In the genomic region with DNA sequence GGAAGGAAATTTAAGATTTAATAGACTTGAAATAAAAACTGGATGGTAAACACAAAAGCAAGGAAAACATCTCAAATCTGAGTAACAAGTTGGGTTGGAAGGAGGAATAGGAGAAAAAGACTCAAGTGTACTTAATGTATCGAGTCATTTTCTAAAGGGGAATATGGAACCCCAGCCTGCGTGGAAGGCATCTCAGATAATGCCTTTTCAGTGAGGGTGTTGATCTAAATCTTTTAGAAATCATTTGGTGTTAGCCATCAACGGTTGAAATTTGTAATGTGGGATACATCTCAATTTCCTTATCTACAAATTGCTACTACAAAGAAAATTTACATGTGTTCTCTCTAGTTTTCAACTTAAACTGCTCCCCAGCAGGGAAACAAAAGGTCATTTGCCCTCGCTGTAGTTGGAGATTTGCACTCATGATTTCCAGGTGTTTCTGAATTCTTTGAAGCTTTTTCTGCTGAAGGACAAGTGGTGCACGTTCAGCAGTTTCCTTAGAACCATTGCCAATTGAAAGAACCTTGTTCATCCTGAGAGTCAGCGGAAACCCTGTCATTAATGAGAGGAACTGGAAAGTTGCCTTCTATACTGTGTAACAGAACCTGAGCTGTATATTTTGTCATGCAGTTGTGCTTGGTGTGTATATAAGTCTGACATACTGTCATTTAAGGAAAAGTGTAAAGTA, we compare ENCODE assay signal across 10 cellular contexts. TPM values are rescaled to one million over a fixed set of nuclear protein-coding genes. Genes with fewer than 3 reads are reported as not detected.
A peak's percentile ranks its signal among the peaks of the same experiment; 100 is the strongest.
DNase-seq lines count a peak whose midpoint lies in the region; TF ChIP-seq lines count a peak whose summit lies in the region.
"Had no signal": no experiment of that assay in that cellular context is flagged by ENCODE, and none has a peak within 500 bp of the region (broad histone marks: within the 10 kb centered on the region; RNA-seq: fewer than 3 reads in every experiment).

No MANE protein-coding gene starts in this region.

- peak overlapping the region; percentile 65 for H3K27ac Mint-ChIP-seq in activated naive CD4-positive, alpha-beta T cell treated with anti-CD3 and anti-CD28 coated beads, Interleukin-2, amount 50 U/mL, for 24 hours
- peak overlapping the region; percentile 99 for H3K27ac Mint-ChIP-seq in activated CD4-positive, alpha-beta memory T cell treated with anti-CD3 and anti-CD28 coated beads, Interleukin-2, amount 10 ng/mL, durations not matched to agents 7 days and 5 days
- H3K27ac Mint-ChIP-seq in glutamatergic neuron (ENCODE audit: unreplicated experiment): peak overlapping the region; percentile 88

- no peaks in the 10 kb centered on the region for H3K9me3 Mint-ChIP-seq in activated naive CD4-positive, alpha-beta T cell treated with anti-CD3 and anti-CD28 coated beads, Interleukin-2, amount 50 U/mL, for 24 hours
- no peaks in the 10 kb centered on the region for H3K9me3 Mint-ChIP-seq in activated CD4-positive, alpha-beta memory T cell treated with anti-CD3 and anti-CD28 coated beads, Interleukin-2, amount 10 ng/mL, durations not matched to agents 7 days and 5 days
- peaks cover 6% of the 10 kb centered on the region for H3K9me3 Mint-ChIP-seq in glutamatergic neuron (ENCODE audit: unreplicated experiment)

- H3K27ac ChIP-seq in subcutaneous abdominal adipose tissue (ENCODE audit: low read depth, low read length): peak overlapping the region; percentile 90

- peak overlapping the region; percentile 97 for H3K4me3 Mint-ChIP-seq in activated naive CD4-positive, alpha-beta T cell treated with anti-CD3 and anti-CD28 coated beads, Interleukin-2, amount 50 U/mL, for 24 hours
- peak overlapping the region; percentile 100 for H3K4me3 Mint-ChIP-seq in activated CD4-positive, alpha-beta memory T cell treated with anti-CD3 and anti-CD28 coated beads, Interleukin-2, amount 10 ng/mL, durations not matched to agents 7 days and 5 days
- peak overlapping the region; percentile 93 for H3K4me3 Mint-ChIP-seq in glutamatergic neuron (ENCODE audit: unreplicated experiment)

- peaks cover 45% of the 10 kb centered on the region for H3K4me1 Mint-ChIP-seq in activated naive CD4-positive, alpha-beta T cell treated with anti-CD3 and anti-CD28 coated beads, Interleukin-2, amount 50 U/mL, for 24 hours
- peaks cover 46% of the 10 kb centered on the region for H3K4me1 Mint-ChIP-seq in activated CD4-positive, alpha-beta memory T cell treated with anti-CD3 and anti-CD28 coated beads, Interleukin-2, amount 10 ng/mL, durations not matched to agents 7 days and 5 days
- peaks cover 18% of the 10 kb centered on the region for H3K4me1 Mint-ChIP-seq in glutamatergic neuron (ENCODE audit: low read depth, unreplicated experiment)

- H3K9me3 ChIP-seq in subcutaneous abdominal adipose tissue (ENCODE audit: control insufficient read depth in 5 of 5, low read length in 5 of 5): no peaks in the 10 kb centered on the region

- peaks cover 29 to 52% (median 49%) of the 10 kb centered on the region in 5 donors for H3K36me3 ChIP-seq in subcutaneous abdominal adipose tissue (ENCODE audit: control insufficient read depth in 5 of 5, insufficient read depth in 5 of 5, low read length in 5 of 5)

- DNase-seq in activated naive CD4-positive, alpha-beta T cell treated with anti-CD3 and anti-CD28 coated beads, Interleukin-2, amount 50 U/mL, for 16 hours: no peak
- no peak for DNase-seq in activated CD4-positive, alpha-beta memory T cell treated with anti-CD3 and anti-CD28 coated beads, Interleukin-2, amount 10 ng/mL, durations not matched to agents 7 days and 5 days
- DNase-seq in glutamatergic neuron (no peak), occipital lobe (lab: John Stamatoyannopoulos, UW) (no peak), dedifferentiated amniotic fluid mesenchymal stem cell (ENCODE audit: extremely low spot score) (no peak), GF-D8 (lab: John Stamatoyannopoulos, UW) (no peak)
- DNase-seq: activated CD4-positive, CD25-positive, alpha-beta regulatory T cell; KBM-7 had no signal

- peaks cover 27% of the 10 kb centered on the region for H3K36me3 Mint-ChIP-seq in activated naive CD4-positive, alpha-beta T cell treated with anti-CD3 and anti-CD28 coated beads, Interleukin-2, amount 50 U/mL, for 24 hours
- H3K36me3 Mint-ChIP-seq in activated CD4-positive, alpha-beta memory T cell treated with anti-CD3 and anti-CD28 coated beads, Interleukin-2, amount 10 ng/mL, durations not matched to agents 7 days and 5 days (ENCODE audit: low read depth): peaks cover 57% of the 10 kb centered on the region
- H3K36me3 Mint-ChIP-seq in glutamatergic neuron (ENCODE audit: unreplicated experiment): no peaks in the 10 kb centered on the region

- H3K4me1 ChIP-seq in subcutaneous abdominal adipose tissue (ENCODE audit: control insufficient read depth in 5 of 5, insufficient read depth in 5 of 5, low read length in 5 of 5): peaks cover 10 to 25% (median 23%) of the 10 kb centered on the region in 5 donors

- no peaks in the 10 kb centered on the region for H3K27me3 ChIP-seq in subcutaneous abdominal adipose tissue (ENCODE audit: control insufficient read depth in 5 of 5, insufficient read depth in 4 of 5, low read length in 5 of 5)

- H3K4me3 ChIP-seq in subcutaneous abdominal adipose tissue (ENCODE audit: low read depth in 1 of 5, low read length in 5 of 5): peak overlapping the region in 1 of 5 donors; percentile 12

- H3K9ac ChIP-seq in subcutaneous abdominal adipose tissue (ENCODE audit: low read length in 5 of 5): peak overlapping the region in 3 of 5 donors; percentile 83 to 96 (median 91)

- POLR2A ChIA-PET in activated CD4-positive, alpha-beta memory T cell treated with anti-CD3 and anti-CD28 coated beads, Interleukin-2, amount 10 ng/mL, durations not matched to agents 7 days and 5 days (lab: Charles Lee): interaction anchor here (0.7 to 16.7 kb wide), 8 partner anchors 9 to 133 kb away, joined by 3 to 281 read pairs (median 4); a partner anchor contains a TSS

- CTCF ChIA-PET in activated CD4-positive, alpha-beta memory T cell treated with anti-CD3 and anti-CD28 coated beads, Interleukin-2, amount 10 ng/mL, durations not matched to agents 7 days and 5 days (lab: Charles Lee): interaction anchor here (1.5 to 4.0 kb wide), 4 partner anchors 21 to 133 kb away, joined by 6 to 34 read pairs (median 6); a partner anchor contains a TSS

- no peak for TF ChIP-seq CTCF in glutamatergic neuron (IDR thresholded peaks at IDR 0.05; ENCODE audit: partially characterized antibody, unreplicated experiment)

- H3K27me3 Mint-ChIP-seq in activated naive CD4-positive, alpha-beta T cell treated with anti-CD3 and anti-CD28 coated beads, Interleukin-2, amount 50 U/mL, for 24 hours: no peaks in the 10 kb centered on the region
- no peaks in the 10 kb centered on the region for H3K27me3 Mint-ChIP-seq in activated CD4-positive, alpha-beta memory T cell treated with anti-CD3 and anti-CD28 coated beads, Interleukin-2, amount 10 ng/mL, durations not matched to agents 7 days and 5 days
- H3K27me3 Mint-ChIP-seq in glutamatergic neuron (ENCODE audit: unreplicated experiment): peaks cover 9% of the 10 kb centered on the region

RNA-seq across cellular contexts. Expression of a gene that starts 2.2 kb away (rescaled TPM):
- total RNA-seq in activated CD4-positive, alpha-beta memory T cell treated with anti-CD3 and anti-CD28 coated beads, Interleukin-2, amount 10 ng/mL, durations not matched to agents 7 days and 5 days: 100 to 1,000 TPM; 738 to 756 TPM
- total RNA-seq in glutamatergic neuron (ENCODE audit: unreplicated experiment): 1,170 TPM
- total RNA-seq in occipital lobe: 181 TPM

RNA-seq across cellular contexts. Expression of a gene that starts 12.6 kb away (rescaled TPM):
- total RNA-seq in activated CD4-positive, alpha-beta memory T cell treated with anti-CD3 and anti-CD28 coated beads, Interleukin-2, amount 10 ng/mL, durations not matched to agents 7 days and 5 days: 100 to 1,000 TPM; 242 to 246 TPM
- 105 TPM for total RNA-seq in glutamatergic neuron (ENCODE audit: unreplicated experiment)
- total RNA-seq in occipital lobe: 5.9 TPM

RNA-seq across cellular contexts. Expression of a gene that starts 30.4 kb away (rescaled TPM):
- not detected for total RNA-seq in activated CD4-positive, alpha-beta memory T cell treated with anti-CD3 and anti-CD28 coated beads, Interleukin-2, amount 10 ng/mL, durations not matched to agents 7 days and 5 days
- total RNA-seq in glutamatergic neuron (ENCODE audit: unreplicated experiment): not detected
- not detected for total RNA-seq in occipital lobe

RNA-seq across cellular contexts. Expression of a gene that starts 45.2 kb away (rescaled TPM):
- 10 to 100 TPM; 24.8 to 25.7 TPM for total RNA-seq in activated CD4-positive, alpha-beta memory T cell treated with anti-CD3 and anti-CD28 coated beads, Interleukin-2, amount 10 ng/mL, durations not matched to agents 7 days and 5 days
- total RNA-seq in glutamatergic neuron (ENCODE audit: unreplicated experiment) (94.2 TPM), occipital lobe (30.9 TPM)

RNA-seq across cellular contexts. Expression of a gene that starts 47.0 kb away (rescaled TPM):
- 10 to 100 TPM; 24.5 to 28.0 TPM for total RNA-seq in activated CD4-positive, alpha-beta memory T cell treated with anti-CD3 and anti-CD28 coated beads, Interleukin-2, amount 10 ng/mL, durations not matched to agents 7 days and 5 days
- total RNA-seq in glutamatergic neuron (ENCODE audit: unreplicated experiment) (49.0 TPM), occipital lobe (28.1 TPM)

Comparison
In these comparisons a context has a peak if more than half of its experiments do, and no peak if none do; other contexts are left out.
1. RNA of a gene that starts 12.6 kb away (total RNA-seq): 242 to 246 TPM in activated CD4-positive, alpha-beta memory T cell treated with anti-CD3 and anti-CD28 coated beads, Interleukin-2, amount 10 ng/mL, durations not matched to agents 7 days and 5 days and 105 TPM in glutamatergic neuron (single experiment); 5.9 TPM in occipital lobe (single experiment); every median in the first group is over 10 times any median in the second.
2. Peak in every context shown above with its lines, with median percentiles within 50 percentile points of each other: H3K27ac Mint-ChIP-seq and H3K4me3 Mint-ChIP-seq.